Comparison of ENCODE assay signal across 27 cellular contexts in genomic region chr2:138491495-138491862, GRCh38.
"Had no signal": no experiment of that assay in that cellular context is flagged by ENCODE, and none has a peak within 500 bp of the region (broad histone marks: within the 10 kb centered on the region; RNA-seq: fewer than 3 reads in every experiment).

No MANE protein-coding gene starts in this region.

- H3K36me3 ChIP-seq: esophagus squamous epithelium, heart right ventricle, lower lobe of right lung, right lobe of liver, thoracic aorta, upper lobe of left lung had no signal

- FAIRE-seq: colon, endothelial cell of umbilical vein, small intestine, urothelium cell line had no signal

- ATAC-seq: heart right ventricle; left ventricle myocardium superior; lower lobe of right lung; naive thymus-derived CD8-positive, alpha-beta T cell; stimulated activated naive B cell treated with anti-CD40 and anti-IgM and Interleukin-4, amounts not matched to agents 10 μg/mL and 1 μg/mL and 100 μg/mL, for 72 hours had no signal

- H3K4me3 ChIP-seq: esophagus squamous epithelium, heart right ventricle, lower lobe of right lung, right lobe of liver, thoracic aorta, tibial nerve, upper lobe of left lung had no signal

- H3K4me1 ChIP-seq: esophagus squamous epithelium, lower lobe of right lung, tibial nerve, upper lobe of left lung had no signal

- H3K27me3 ChIP-seq: esophagus squamous epithelium, heart right ventricle, right lobe of liver, tibial nerve, upper lobe of left lung had no signal

- H3K9me3 ChIP-seq: esophagus squamous epithelium, heart right ventricle, lower lobe of right lung, right lobe of liver, thoracic aorta, tibial nerve, upper lobe of left lung had no signal

- DNase-seq: effector memory CD4-positive, alpha-beta T cell; esophagus squamous epithelium; foreskin melanocyte; glutamatergic neuron; heart right ventricle; hypothalamus; immature natural killer cell; islet precursor cell; kidney glomerular epithelial cell; left colon; left ventricle myocardium superior; lower lobe of right lung; naive thymus-derived CD8-positive, alpha-beta T cell; nephron progenitor cell; nucleus accumbens; posterior cingulate gyrus; right lobe of liver; small intestine; stimulated activated CD4-positive, alpha-beta T cell treated with anti-CD3 and anti-CD28 coated beads, Interleukin-15, amount 100 ng/mL, for 24 hours; stimulated activated CD4-positive, alpha-beta T cell treated with anti-CD3 and anti-CD28 coated beads, Interleukin-2, amount 100 ng/mL, for 48 hours; stimulated activated naive B cell treated with anti-CD40 and anti-IgM and Interleukin-4, amounts not matched to agents 10 μg/mL and 1 μg/mL and 100 μg/mL, for 72 hours; upper lobe of left lung had no signal

- H3K27ac ChIP-seq: esophagus squamous epithelium, heart right ventricle, lower lobe of right lung, thoracic aorta, tibial nerve, upper lobe of left lung had no signal
